1 cellular context compared by ENCODE assay signal in genomic region chr1:47865881-47866535, GRCh38.
TF ChIP-seq lines count a peak whose summit lies in the region.

No MANE protein-coding gene starts in this region.

TF ChIP-seq in HepG2, 621 proteins besides CTCF, POLR2A, EP300 and RAD21 (continued from another document and continues in another):
- no peak for TF ChIP-seq E2F5 (CRISPR knock-in tag; conservative IDR thresholded peaks at IDR 0.05)
- peak; percentile 77 for TF ChIP-seq HOXA3 (CRISPR knock-in tag; IDR thresholded peaks at IDR 0.05)
- no peak for TF ChIP-seq CBX2 (IDR thresholded peaks at IDR 0.05; ENCODE audit: low read depth, low read length)
- TF ChIP-seq CBX2 (CRISPR knock-in tag; IDR thresholded peaks at IDR 0.05; ENCODE audit: low read depth): no peak
- TF ChIP-seq CENPX (CRISPR knock-in tag; IDR thresholded peaks at IDR 0.05): no peak
- TF ChIP-seq FOXA3 (CRISPR knock-in tag; IDR thresholded peaks at IDR 0.05): peak; percentile 23; the same call in 1 of the 2 replicates
- no peak for TF ChIP-seq PAWR (CRISPR knock-in tag; IDR thresholded peaks at IDR 0.05; ENCODE audit: borderline replicate concordance)
- no peak for TF ChIP-seq CCAR2 (optimal IDR thresholded peaks at IDR 0.05; ENCODE audit: low read depth, low read length)
- no peak for TF ChIP-seq PRPF4 (IDR thresholded peaks at IDR 0.05; ENCODE audit: low read depth, low read length, poor library complexity, severe bottlenecking)
- peak; percentile 38; the same call in 1 of the 2 replicates for TF ChIP-seq ARID4A (CRISPR knock-in tag; IDR thresholded peaks at IDR 0.05; ENCODE audit: borderline replicate concordance)
- TF ChIP-seq GABPA (IDR thresholded peaks at IDR 0.05; ENCODE audit: low read depth, low read length): no peak
- peak; percentile 30; the same call in 1 of the 2 replicates for TF ChIP-seq GABPA (CRISPR knock-in tag; IDR thresholded peaks at IDR 0.05; ENCODE audit: low read depth)
- no peak for TF ChIP-seq ZNF891 (CRISPR knock-in tag; IDR thresholded peaks at IDR 0.05)
- TF ChIP-seq MLX (CRISPR knock-in tag; IDR thresholded peaks at IDR 0.05): peak; percentile 37; the same call in 1 of the 2 replicates
- peak; percentile 21; the same call in 1 of the 2 replicates for TF ChIP-seq ZFY (CRISPR knock-in tag; IDR thresholded peaks at IDR 0.05)
- peak; percentile 37; the same call in 1 of the 2 replicates for TF ChIP-seq CBX5 (CRISPR knock-in tag; IDR thresholded peaks at IDR 0.05; ENCODE audit: borderline replicate concordance)
- no peak for TF ChIP-seq IRF9 (CRISPR knock-in tag; IDR thresholded peaks at IDR 0.05; ENCODE audit: borderline replicate concordance)
- no peak for TF ChIP-seq ZXDC (CRISPR knock-in tag; IDR thresholded peaks at IDR 0.05)
- no peak for TF ChIP-seq ZNF546 (CRISPR knock-in tag; conservative IDR thresholded peaks at IDR 0.05)
- no peak for TF ChIP-seq KLF16 (CRISPR knock-in tag; IDR thresholded peaks at IDR 0.05)
- TF ChIP-seq HNRNPUL1 (IDR thresholded peaks at IDR 0.05; ENCODE audit: low read depth, low read length): no peak
- TF ChIP-seq NFATC3 (CRISPR knock-in tag; IDR thresholded peaks at IDR 0.05): no peak
- no peak for TF ChIP-seq ZNF256 (CRISPR knock-in tag; conservative IDR thresholded peaks at IDR 0.05)
- no peak for TF ChIP-seq ZNF513 (CRISPR knock-in tag; conservative IDR thresholded peaks at IDR 0.05)
- TF ChIP-seq ZNF251 (CRISPR knock-in tag; IDR thresholded peaks at IDR 0.05): no peak
- TF ChIP-seq GATAD2A (CRISPR knock-in tag; IDR thresholded peaks at IDR 0.05): peak; percentile 65; the same call in 1 of the 2 replicates
- no peak for TF ChIP-seq U2AF1 (optimal IDR thresholded peaks at IDR 0.05; ENCODE audit: low read depth, low read length)
- TF ChIP-seq SAP130 (CRISPR knock-in tag; IDR thresholded peaks at IDR 0.05; ENCODE audit: low read depth): peak; percentile 50
- TF ChIP-seq ATF5 (CRISPR knock-in tag; IDR thresholded peaks at IDR 0.05; ENCODE audit: low read depth): no peak
- no peak for TF ChIP-seq PTBP1 (IDR thresholded peaks at IDR 0.05; ENCODE audit: low read depth, low read length, poor library complexity, severe bottlenecking)
- 0 out of 2 replicates have a peak, but pooled peaks have one; percentile 38 for TF ChIP-seq MXD1 (CRISPR knock-in tag; IDR thresholded peaks at IDR 0.05)
- peak; percentile 40; the same call in 1 of the 2 replicates for TF ChIP-seq ARNTL (CRISPR knock-in tag; IDR thresholded peaks at IDR 0.05)
- TF ChIP-seq NFE2L2 (IDR thresholded peaks at IDR 0.05; ENCODE audit: low read length): no peak
- peak; percentile 43; the same call in 1 of the 2 replicates for TF ChIP-seq ZNF614 (CRISPR knock-in tag; IDR thresholded peaks at IDR 0.05; ENCODE audit: borderline replicate concordance)
- TF ChIP-seq NR0B2 (CRISPR knock-in tag; IDR thresholded peaks at IDR 0.05): no peak
- no peak for TF ChIP-seq PBX2 (CRISPR knock-in tag; IDR thresholded peaks at IDR 0.05)
- no peak for TF ChIP-seq ZSCAN25 (CRISPR knock-in tag; IDR thresholded peaks at IDR 0.05)
- no peak for TF ChIP-seq ZFYVE20 (CRISPR knock-in tag; IDR thresholded peaks at IDR 0.05; ENCODE audit: borderline replicate concordance, low read depth)
- no peak for TF ChIP-seq RAD51 (IDR thresholded peaks at IDR 0.05; ENCODE audit: borderline replicate concordance)
- TF ChIP-seq TFDP2 (CRISPR knock-in tag; IDR thresholded peaks at IDR 0.05): peak; percentile 52
- peak; percentile 57; the same call in 1 of the 2 replicates for TF ChIP-seq HNF4G (IDR thresholded peaks at IDR 0.05; ENCODE audit: borderline replicate concordance, low read depth, low read length)
- peak; percentile 32; the same call in 1 of the 2 replicates for TF ChIP-seq HNF4G (CRISPR knock-in tag; IDR thresholded peaks at IDR 0.05; ENCODE audit: borderline replicate concordance, low read depth)
- TF ChIP-seq ZNF850 (CRISPR knock-in tag; conservative IDR thresholded peaks at IDR 0.05): 0 out of 2 replicates have a peak, but pooled peaks have one; percentile 20
- TF ChIP-seq KDM5B (CRISPR knock-in tag; IDR thresholded peaks at IDR 0.05; ENCODE audit: borderline replicate concordance): no peak; the same call in 1 of the 2 replicates
- TF ChIP-seq ZBTB1 (CRISPR knock-in tag; IDR thresholded peaks at IDR 0.05; ENCODE audit: borderline replicate concordance): no peak
- TF ChIP-seq ZNF761 (CRISPR knock-in tag; conservative IDR thresholded peaks at IDR 0.05): no peak
- TF ChIP-seq DMAP1 (CRISPR knock-in tag; IDR thresholded peaks at IDR 0.05): peak; percentile 32; the same call in 1 of the 2 replicates
- TF ChIP-seq CC2D1A (CRISPR knock-in tag; IDR thresholded peaks at IDR 0.05): no peak
- TF ChIP-seq ERF (CRISPR knock-in tag; IDR thresholded peaks at IDR 0.05): peak; percentile 69; the same call in 1 of the 2 replicates
- peak; percentile 34; the same call in 1 of the 2 replicates for TF ChIP-seq KDM2A (CRISPR knock-in tag; IDR thresholded peaks at IDR 0.05; ENCODE audit: borderline replicate concordance, low read depth)
- TF ChIP-seq ZNF205 (CRISPR knock-in tag; IDR thresholded peaks at IDR 0.05): 0 out of 2 replicates have a peak, but pooled peaks have one; percentile 38
- TF ChIP-seq DR1 (CRISPR knock-in tag; IDR thresholded peaks at IDR 0.05): no peak
